Comparison of ENCODE assay signal across 17 cellular contexts in the genomic region with DNA sequence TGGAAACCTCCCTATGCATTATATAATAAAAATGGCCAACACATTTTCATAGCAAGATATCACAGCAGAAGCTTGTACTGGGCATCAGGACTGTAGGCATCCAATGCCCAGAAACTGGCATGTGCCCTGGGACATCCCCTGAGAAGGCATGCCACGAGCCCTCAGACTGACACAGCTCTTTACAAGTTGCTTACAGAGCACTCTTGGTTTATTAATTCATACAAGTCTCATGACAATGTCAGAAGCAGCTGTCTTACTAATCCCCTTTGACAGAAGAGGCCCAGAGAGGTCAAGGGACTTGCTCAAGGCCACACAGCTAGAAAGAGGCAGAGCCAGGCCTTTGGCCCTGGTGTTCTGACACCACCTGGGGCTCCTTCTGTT. TPM values are rescaled to one million over a fixed set of nuclear protein-coding genes. Genes with fewer than 3 reads are reported as not detected.
A peak's percentile ranks its signal among the peaks of the same experiment; 100 is the strongest.
DNase-seq lines count a peak whose midpoint lies in the region; ATAC-seq and TF ChIP-seq lines count a peak whose summit lies in the region.
"Had no signal": no experiment of that assay in that cellular context is flagged by ENCODE, and none has a peak within 500 bp of the region (broad histone marks: within the 10 kb centered on the region; RNA-seq: fewer than 3 reads in every experiment).

No MANE protein-coding gene starts in this region.

- WGBS in mesenchymal stem cell = 50% methylated on average over 1 of the region's 1 CpG
- 30 to 73% (median 48%) methylated on average over 1 of the region's 1 CpG for WGBS in stomach, 5 donors

- no peak overlapping the region for H2BK12ac ChIP-seq in mesenchymal stem cell (ENCODE audit: low read length in 2 of 2)

- TF ChIP-seq EP300 in stomach (IDR thresholded peaks at IDR 0.05) = no peak

- H3K36me3 ChIP-seq in mesenchymal stem cell (ENCODE audit: control insufficient read depth in 1 of 2, insufficient read depth in 2 of 2, low read depth in 1 of 2, low read length in 2 of 2) = no peaks in the 10 kb centered on the region
- no peaks in the 10 kb centered on the region for H3K36me3 ChIP-seq in stomach
- no peaks in the 10 kb centered on the region for H3K36me3 ChIP-seq in A673 (ENCODE audit: insufficient read depth, low read length, poor library complexity, severe bottlenecking)

- no peak overlapping the region for H4K91ac ChIP-seq in mesenchymal stem cell (ENCODE audit: low read length)

- DNase-seq in HFFc6 (no peak), chondrocyte (ENCODE audit: low spot score) (no peak), mesenchymal stem cell (no peak), stomach (no peak), DMS 273 treated with DMSO at 0.1 percent for 48 hours (lab: John Stamatoyannopoulos, UW) (no peak), A673 (ENCODE audit: low spot score) (no peak), GM13977 (ENCODE audit: low spot score) (no peak)
- DNase-seq: activated CD8-positive, alpha-beta memory T cell treated with anti-CD3 and anti-CD28 coated beads for 24 hours; foreskin keratinocyte; NCI-H2029 treated with DMSO at 0.1 percent for 48 hours; NCI-H69; posterior cingulate gyrus; stimulated activated CD4-positive, alpha-beta T cell treated with anti-CD3 and anti-CD28 coated beads, Interleukin-1b, Interleukin-23, amount 100 ng/mL, for 48 hours; T-cell had no signal

- no peak for ATAC-seq in HG02588 (IDR thresholded peaks at IDR 0.05; ENCODE audit: unreplicated experiment)
- ATAC-seq: foreskin keratinocyte, T-cell had no signal

- no peak for TF ChIP-seq POLR2A in stomach (IDR thresholded peaks at IDR 0.05)

- H4K8ac ChIP-seq in mesenchymal stem cell (ENCODE audit: low read length) = no peak overlapping the region

- H3K9me3 ChIP-seq in mesenchymal stem cell (ENCODE audit: control insufficient read depth, low read length) = no peaks in the 10 kb centered on the region
- no peaks in the 10 kb centered on the region for H3K9me3 ChIP-seq in stomach
- H3K9me3 ChIP-seq in A673 (ENCODE audit: low read depth, low read length, poor library complexity, severe bottlenecking) = no peaks in the 10 kb centered on the region

- H2BK15ac ChIP-seq in mesenchymal stem cell (ENCODE audit: low read depth, poor library complexity, severe bottlenecking) = no peak overlapping the region

- no peak overlapping the region for H3K4me2 ChIP-seq in mesenchymal stem cell (ENCODE audit: low read length, poor library complexity, severe bottlenecking)

- no peak overlapping the region for H3K23ac ChIP-seq in mesenchymal stem cell (ENCODE audit: low read length in 2 of 2)

- BruUV-seq in A673 (replicated peaks; lab: Mats Ljungman, UMichigan) = no TSS peak

- H2BK5ac ChIP-seq in mesenchymal stem cell (ENCODE audit: low read depth, low read length, poor library complexity, severe bottlenecking) = no peak overlapping the region

- peak overlapping the region; percentile 65 for H3K9ac ChIP-seq in mesenchymal stem cell (ENCODE audit: low read length)

- H3K9me3 Mint-ChIP-seq in HFFc6 (no peaks in the 10 kb centered on the region), chondrocyte (ENCODE audit: low read depth) (no peaks in the 10 kb centered on the region)
- H3K9me3 Mint-ChIP-seq: activated T-helper 2 cell treated with anti-CD3 and anti-CD28 coated beads, Interferon-gamma antibody, Interleukin-2, Interleukin-4, amounts not matched to agents 10 μg/mL and 5 μg/mL and 100 μg/mL, durations not matched to agents 14 hours and 24 hours and 36 hours; T-cell had no signal

- no peak overlapping the region for H3K14ac ChIP-seq in mesenchymal stem cell (ENCODE audit: low read length in 2 of 2)

- H3K27me3 ChIP-seq in mesenchymal stem cell (ENCODE audit: control insufficient read depth in 1 of 2, insufficient read depth in 1 of 2, low read length in 2 of 2) (peaks cover 0 to 4% of the 10 kb centered on the region in 2 experiments), stomach (peaks cover 0 to 3% (median 0%) of the 10 kb centered on the region in 3 donors), A673 (replicated peaks; ENCODE audit: insufficient read depth, low read depth, low read length, poor library complexity) (no peaks in the 10 kb centered on the region)

- H3K27me3 Mint-ChIP-seq in HFFc6 (ENCODE audit: insufficient read depth) (no peaks in the 10 kb centered on the region), chondrocyte (ENCODE audit: low read depth) (no peaks in the 10 kb centered on the region)

- H3K79me1 ChIP-seq in mesenchymal stem cell (replicated peaks; ENCODE audit: low read length, poor library complexity, severe bottlenecking) = no peaks in the 10 kb centered on the region

- H3K4me3 ChIP-seq in mesenchymal stem cell (ENCODE audit: insufficient read depth in 1 of 2, low read depth in 1 of 2, low read length in 2 of 2) (no peak overlapping the region), stomach (no peak overlapping the region), A673 (ENCODE audit: low read depth, low read length, poor library complexity, severe bottlenecking) (no peak overlapping the region)

- H2BK120ac ChIP-seq in mesenchymal stem cell (ENCODE audit: low read depth, low read length) = no peak overlapping the region

- H3K4me1 Mint-ChIP-seq in HFFc6 (ENCODE audit: low read depth) = peaks cover 72% of the 10 kb centered on the region
- H3K4me1 Mint-ChIP-seq in chondrocyte (ENCODE audit: low read depth) = peaks cover 72% of the 10 kb centered on the region
- H3K4me1 Mint-ChIP-seq: T-cell had no signal

- POLR2A ChIA-PET in A673 (lab: Charles Lee; ENCODE audit: low non-redundant PET) = interaction anchor here (0.6 kb wide), 1 partner anchor 11 kb away, joined by 3 read pairs; no protein-coding TSS in a partner anchor

- peak overlapping the region; percentile 46 for H2AK5ac ChIP-seq in mesenchymal stem cell (ENCODE audit: low read length, severe bottlenecking)

- H3K27ac ChIP-seq in mesenchymal stem cell (ENCODE audit: low read length, poor library complexity, severe bottlenecking) (peak overlapping the region; percentile 89), stomach (peak overlapping the region in 4 of 5 donors; percentile 22 to 67 (median 50)), A673 (ENCODE audit: low read depth, low read length, poor library complexity, severe bottlenecking) (no peak overlapping the region)
- H3K27ac ChIP-seq: foreskin keratinocyte had no signal

- in situ Hi-C loops in GM13977 (cut with MboI; ENCODE audit: low pct_unique_long_range_greater_than_20kb, low sequenced_read_pairs, unreplicated experiment) = no loop called here

- intact Hi-C loops in stomach (cut with DNase I; ENCODE audit: low total_unique reads) = no loop called here
- intact Hi-C loops in A673 (cut with micrococcal nuclease; ENCODE audit: unreplicated experiment) = no loop called here

- TF ChIP-seq CTCF in HFFc6 (IDR thresholded peaks at IDR 0.05) (no peak), chondrocyte (IDR thresholded peaks at IDR 0.05) (no peak), stomach (IDR thresholded peaks at IDR 0.05) (no peak), A673 (conservative IDR thresholded peaks at IDR 0.05; ENCODE audit: low read depth, low read length) (no peak), GM13977 (IDR thresholded peaks at IDR 0.05; ENCODE audit: extremely low read depth, insufficient read depth, missing control alignments) (no peak)

- H3K4me1 ChIP-seq in mesenchymal stem cell (ENCODE audit: control insufficient read depth, insufficient read depth, low read depth, low read length) (peaks cover 18% of the 10 kb centered on the region), stomach (peaks cover 13 to 85% (median 62%) of the 10 kb centered on the region in 4 donors), A673 (ENCODE audit: insufficient read depth, low read length, poor library complexity, severe bottlenecking) (no peaks in the 10 kb centered on the region)
- H3K4me1 ChIP-seq: foreskin keratinocyte had no signal

- peak overlapping the region; percentile 91 for H3K27ac Mint-ChIP-seq in HFFc6
- peak overlapping the region; percentile 97 for H3K27ac Mint-ChIP-seq in chondrocyte (ENCODE audit: unreplicated experiment)
- H3K27ac Mint-ChIP-seq: activated T-helper 2 cell treated with anti-CD3 and anti-CD28 coated beads, Interferon-gamma antibody, Interleukin-2, Interleukin-4, amounts not matched to agents 10 μg/mL and 5 μg/mL and 100 μg/mL, durations not matched to agents 14 hours and 24 hours and 36 hours; T-cell had no signal

- H3K4me3 Mint-ChIP-seq in HFFc6 (peak overlapping the region; percentile 9; the same call in 1 of the 2 replicates), chondrocyte (ENCODE audit: unreplicated experiment) (no peak overlapping the region)
- H3K4me3 Mint-ChIP-seq: T-cell had no signal

- no peak overlapping the region for H2AFZ ChIP-seq in mesenchymal stem cell (ENCODE audit: low read depth, low read length)

- H3K18ac ChIP-seq in mesenchymal stem cell (ENCODE audit: low read depth in 1 of 2, low read length in 2 of 2) = no peak overlapping the region

- peak overlapping the region in 1 of 2 experiments; percentile 31 for H3K4ac ChIP-seq in mesenchymal stem cell (ENCODE audit: low read depth in 1 of 2, low read length in 2 of 2)

- CTCF ChIA-PET in A673 (lab: Charles Lee) = no interaction called here

- no peaks in the 10 kb centered on the region for H3K36me3 Mint-ChIP-seq in HFFc6 (ENCODE audit: low read depth)
- H3K36me3 Mint-ChIP-seq in chondrocyte (ENCODE audit: low read depth) = no peaks in the 10 kb centered on the region
- H3K36me3 Mint-ChIP-seq: T-cell had no signal

RNA-seq across cellular contexts. Expression of gene CCL2, which starts 5.6 kb away (rescaled TPM):
- total RNA-seq in HFFc6 (2021; fragmentation: NEBNext Ultra II Directional; extraction: Animal tissue kit (Norgen Biotek cat#: 25700)) = 10 to 100 TPM; 23.2 to 65.9 (median 30.1) TPM
- total RNA-seq in chondrocyte = 15.4 to 42.1 TPM (median 36.6 TPM) in 3 replicates
- 11.1 TPM for polyA plus RNA-seq in mesenchymal stem cell (2013, experiment 1 of 2)
- 11.4 TPM for polyA plus RNA-seq in mesenchymal stem cell (2013, experiment 2 of 2)
- 10 to 100 TPM in 3 of 5 donors, 1 to 10 TPM in 2; 3.8 to 29.9 (median 11.1) TPM for total RNA-seq in stomach
- 100 to 1,000 TPM in 1 of 3 donors, 10 to 100 TPM in 2; 30.8 to 194 (median 81.8) TPM for polyA plus RNA-seq in stomach
- total RNA-seq in A673 (2021) = 3.7 and 3.9 TPM in 2 replicates
- total RNA-seq: activated T-helper 2 cell treated with anti-CD3 and anti-CD28 coated beads, Interferon-gamma antibody, Interleukin-2, Interleukin-4, amounts not matched to agents 10 μg/mL and 5 μg/mL and 100 μg/mL, durations not matched to agents 14 hours and 24 hours and 36 hours had no signal

RNA-seq across cellular contexts. Expression of gene CCL7, which starts 20.5 kb away (rescaled TPM):
- total RNA-seq in HFFc6 (2021; fragmentation: NEBNext Ultra II Directional; extraction: Animal tissue kit (Norgen Biotek cat#: 25700)) = not detected
- total RNA-seq in chondrocyte = not detected in 3 replicates
- 0.43 TPM for polyA plus RNA-seq in mesenchymal stem cell (2013, experiment 1 of 2)
- 0.51 TPM for polyA plus RNA-seq in mesenchymal stem cell (2013, experiment 2 of 2)
- not detected for total RNA-seq in stomach
- not detected for polyA plus RNA-seq in stomach
- not detected in 2 replicates for total RNA-seq in A673 (2021)
- total RNA-seq: activated T-helper 2 cell treated with anti-CD3 and anti-CD28 coated beads, Interferon-gamma antibody, Interleukin-2, Interleukin-4, amounts not matched to agents 10 μg/mL and 5 μg/mL and 100 μg/mL, durations not matched to agents 14 hours and 24 hours and 36 hours; foreskin keratinocyte; T-cell had no signal
- polyA plus RNA-seq: foreskin keratinocyte had no signal

RNA-seq across cellular contexts. Expression of gene CCL11, which starts 36.1 kb away (rescaled TPM):
- total RNA-seq in HFFc6 (2021; fragmentation: NEBNext Ultra II Directional; extraction: Animal tissue kit (Norgen Biotek cat#: 25700)) = not detected
- total RNA-seq in chondrocyte (not detected in 3 replicates), stomach (1 to 10 TPM in 3 of 5 donors, not detected in 2; 2.0 to 4.0 (median 2.8) TPM), A673 (2021) (not detected in 2 replicates)
- not detected for polyA plus RNA-seq in mesenchymal stem cell (2013, experiment 1 of 2)
- not detected for polyA plus RNA-seq in mesenchymal stem cell (2013, experiment 2 of 2)
- polyA plus RNA-seq in stomach = 10 to 100 TPM in 2 of 3 donors, 1 to 10 TPM in 1; 2.0 to 80.0 (median 29.0) TPM
- total RNA-seq: activated T-helper 2 cell treated with anti-CD3 and anti-CD28 coated beads, Interferon-gamma antibody, Interleukin-2, Interleukin-4, amounts not matched to agents 10 μg/mL and 5 μg/mL and 100 μg/mL, durations not matched to agents 14 hours and 24 hours and 36 hours; foreskin keratinocyte; mononuclear cell; T-cell had no signal
- polyA plus RNA-seq: foreskin keratinocyte had no signal
